In the genomic region with DNA sequence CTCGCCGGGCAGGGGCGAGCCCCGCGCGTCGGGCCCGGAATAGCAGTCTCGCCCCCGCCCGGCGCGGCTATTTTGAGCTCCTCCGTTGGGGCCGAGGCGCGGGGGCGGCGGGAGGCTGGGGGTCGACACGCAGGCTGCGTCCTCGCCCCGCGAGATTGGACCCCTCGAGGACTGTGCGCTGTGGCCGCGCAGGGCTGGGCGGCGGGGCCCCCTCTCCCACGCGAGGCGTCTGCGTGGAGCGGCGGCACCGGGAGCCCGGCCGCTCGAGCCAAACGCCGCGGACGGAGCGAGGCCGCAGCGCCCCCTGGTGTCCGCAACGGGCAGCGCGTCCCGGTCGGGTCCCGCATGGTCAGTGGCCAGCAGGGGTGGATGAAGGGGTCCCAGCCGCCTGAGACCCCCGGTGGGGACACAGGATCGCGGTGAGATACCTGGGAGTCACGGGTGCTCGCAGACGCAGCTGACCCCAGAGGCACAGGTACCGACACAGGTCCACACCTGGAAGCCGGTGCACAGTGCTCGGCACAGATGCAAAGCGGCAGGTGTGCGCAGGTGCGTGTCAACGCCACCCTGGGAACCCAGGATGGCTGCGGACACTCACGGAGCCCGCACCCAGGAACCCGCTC, we compare ENCODE assay signal across 8 cellular contexts. TPM values are rescaled to one million over a fixed set of nuclear protein-coding genes. Genes with fewer than 3 reads are reported as not detected.
DNase-seq lines count a peak whose midpoint lies in the region; ATAC-seq and TF ChIP-seq lines count a peak whose summit lies in the region.

No MANE protein-coding gene starts in this region.

- peak overlapping the region; percentile 78 for H3K4me3 ChIP-seq in ACC112 (ENCODE audit: low read depth, low read length)
- H3K4me3 ChIP-seq in SU-DHL-6 (ENCODE audit: insufficient read depth, low read length, poor library complexity, severe bottlenecking), result peak overlapping the region; percentile 41
- peak overlapping the region; percentile 44 for H3K4me3 ChIP-seq in astrocyte of the cerebellum (ENCODE audit: low read depth, low read length)
- H3K4me3 ChIP-seq in iPS DF 6.9 (ENCODE audit: low read length), result peak overlapping the region; percentile 51; the same call in 1 of the 2 replicates
- H3K4me3 ChIP-seq in sigmoid colon, result peak overlapping the region; percentile 28 to 63 (median 50)

- H2AFZ ChIP-seq in ACC112 (ENCODE audit: low read length, unreplicated experiment) (no peak overlapping the region), SU-DHL-6 (ENCODE audit: low read depth, low read length, severe bottlenecking) (no peak overlapping the region)

- no peaks in the 10 kb centered on the region for H3K9me2 ChIP-seq in SU-DHL-6 (replicated peaks; ENCODE audit: insufficient read depth, low read length)

- peak overlapping the region; percentile 62 for H3K4me2 ChIP-seq in SU-DHL-6 (ENCODE audit: low read depth, low read length, poor library complexity, severe bottlenecking)

- WGBS in iPS DF 6.9 (ENCODE audit: insufficient coverage, insufficient read length), result no CpG with 5 or more reads among the region's 73 CpGs
- WGBS in sigmoid colon, 2 donors, result 0 to 1% methylated on average over 73 of the region's 73 CpGs

- TF ChIP-seq CTCF in SU-DHL-6 (IDR thresholded peaks at IDR 0.05; ENCODE audit: insufficient read depth, low read length, poor library complexity, severe bottlenecking) (peak; percentile 96), astrocyte of the cerebellum (IDR thresholded peaks at IDR 0.05; ENCODE audit: low read depth, low read length, missing control alignments) (peak; percentile 74), sigmoid colon (IDR thresholded peaks at IDR 0.05) (peak; percentile 93 to 98 (median 95))

- H3K27ac ChIP-seq in ACC112 (ENCODE audit: low read depth, low read length) (peak overlapping the region; percentile 97), SU-DHL-6 (ENCODE audit: low read depth, low read length) (peak overlapping the region; percentile 86), iPS DF 6.9 (ENCODE audit: low read length) (no peak overlapping the region), sigmoid colon (peak overlapping the region; percentile 88 to 96 (median 94))

- H3K9ac ChIP-seq in SU-DHL-6 (ENCODE audit: low read length), result peak overlapping the region; percentile 46; the same call in 1 of the 2 replicates

- TF ChIP-seq EP300 in sigmoid colon (IDR thresholded peaks at IDR 0.05), result no peak

- TF ChIP-seq POLR2A in sigmoid colon (IDR thresholded peaks at IDR 0.05), result no peak

- 0 out of 2 replicates have a peak, but pooled peaks cover 8% of the 10 kb centered on the region for H3K36me3 ChIP-seq in ACC112 (ENCODE audit: insufficient read depth, low read length)
- H3K36me3 ChIP-seq in SU-DHL-6 (ENCODE audit: low read length), result no peaks in the 10 kb centered on the region; the same call in 1 of the 2 replicates
- peaks cover 12% of the 10 kb centered on the region for H3K36me3 ChIP-seq in iPS DF 6.9 (ENCODE audit: control insufficient read depth, insufficient read depth, low read length)
- H3K36me3 ChIP-seq in sigmoid colon, result peaks cover 9 to 12% (median 12%) of the 10 kb centered on the region in 4 donors

- ATAC-seq in GM18517 (IDR thresholded peaks at IDR 0.05; ENCODE audit: unreplicated experiment) (peak; percentile 14), HG03439 (IDR thresholded peaks at IDR 0.05; ENCODE audit: unreplicated experiment) (peak; percentile 9)

- intact Hi-C loops in sigmoid colon (cut with DNase I), result loop anchor here (1.0 to 10.0 kb wide), 3 partner anchors 18 to 692 kb away; partner anchors contain the start of gene BSG

- no peaks in the 10 kb centered on the region; the same call in 1 of the 2 replicates for H4K20me1 ChIP-seq in SU-DHL-6 (ENCODE audit: low read depth, low read length)

- in situ Hi-C loops in astrocyte of the cerebellum (cut with HindIII; ENCODE audit: low sequenced_read_pairs), result no loop called here

- H3K27me3 ChIP-seq in ACC112 (ENCODE audit: insufficient read depth, low read length) (no peaks in the 10 kb centered on the region), SU-DHL-6 (ENCODE audit: low read length) (no peaks in the 10 kb centered on the region), iPS DF 6.9 (ENCODE audit: control insufficient read depth, insufficient read depth, low read length) (no peaks in the 10 kb centered on the region), sigmoid colon (no peaks in the 10 kb centered on the region)

- peaks cover 22% of the 10 kb centered on the region for H3K79me2 ChIP-seq in ACC112 (ENCODE audit: control insufficient read depth, insufficient read depth, low read length, unreplicated experiment)
- H3K79me2 ChIP-seq in SU-DHL-6 (ENCODE audit: insufficient read depth, low read length), result peaks cover 21% of the 10 kb centered on the region

- H3K4me1 ChIP-seq in ACC112 (ENCODE audit: control insufficient read depth, insufficient read depth, low read length, unreplicated experiment) (peaks cover 60% of the 10 kb centered on the region), iPS DF 6.9 (ENCODE audit: control insufficient read depth, insufficient read depth, low read length) (peaks cover 20% of the 10 kb centered on the region), sigmoid colon (peaks cover 0 to 73% (median 69%) of the 10 kb centered on the region in 4 donors)

- H3F3A ChIP-seq in SU-DHL-6 (ENCODE audit: insufficient read depth), result peaks cover 60% of the 10 kb centered on the region

- DNase-seq in astrocyte of the cerebellum (ENCODE audit: low read depth), result no peak
- no peak for DNase-seq in iPS DF 6.9 (ENCODE audit: low read depth, low spot score)
- peak; percentile 88 for DNase-seq in sigmoid colon
- no peak for DNase-seq in cerebellar nuclear complex (lab: John Stamatoyannopoulos, UW)

- H3K9me3 ChIP-seq in SU-DHL-6 (ENCODE audit: insufficient read depth, low read length), result no peaks in the 10 kb centered on the region
- no peaks in the 10 kb centered on the region for H3K9me3 ChIP-seq in iPS DF 6.9 (ENCODE audit: control insufficient read depth, insufficient read depth, low read length)
- no peaks in the 10 kb centered on the region for H3K9me3 ChIP-seq in sigmoid colon

RNA-seq across cellular contexts. Expression of gene CIRBP, which starts 2.2 kb away (rescaled TPM):
- 1,000 to 10,000 TPM in 1 of 4 donors, 100 to 1,000 TPM in 3; 602 to 1,004 (median 791) TPM for total RNA-seq in sigmoid colon
- polyA plus RNA-seq in sigmoid colon, result 100 to 1,000 TPM; 129 to 455 (median 265) TPM

RNA-seq across cellular contexts. Expression of gene FAM174C, which starts 8.4 kb away (rescaled TPM):
- 10 to 100 TPM; 24.7 to 49.3 (median 29.8) TPM for total RNA-seq in sigmoid colon
- polyA plus RNA-seq in sigmoid colon, result 10 to 100 TPM; 37.0 to 87.8 (median 60.1) TPM

RNA-seq across cellular contexts. Expression of gene MIDN, which starts 18.5 kb away (rescaled TPM):
- 10 to 100 TPM; 14.6 to 70.3 (median 15.4) TPM for total RNA-seq in sigmoid colon
- 10 to 100 TPM; 42.1 to 87.0 (median 57.7) TPM for polyA plus RNA-seq in sigmoid colon

RNA-seq across cellular contexts. Expression of gene EFNA2, which starts 18.7 kb away (rescaled TPM):
- not detected for total RNA-seq in sigmoid colon
- 10 to 100 TPM; 23.4 to 40.6 (median 25.2) TPM for polyA plus RNA-seq in sigmoid colon

RNA-seq across cellular contexts. Expression of gene ATP5F1D, which starts 25.4 kb away (rescaled TPM):
- total RNA-seq in sigmoid colon, result 100 to 1,000 TPM in 3 of 4 donors, 10 to 100 TPM in 1; 74.7 to 112 (median 104) TPM
- polyA plus RNA-seq in sigmoid colon, result 100 to 1,000 TPM; 294 to 390 (median 352) TPM
